1 cellular context compared by ENCODE assay signal in the genomic region with DNA sequence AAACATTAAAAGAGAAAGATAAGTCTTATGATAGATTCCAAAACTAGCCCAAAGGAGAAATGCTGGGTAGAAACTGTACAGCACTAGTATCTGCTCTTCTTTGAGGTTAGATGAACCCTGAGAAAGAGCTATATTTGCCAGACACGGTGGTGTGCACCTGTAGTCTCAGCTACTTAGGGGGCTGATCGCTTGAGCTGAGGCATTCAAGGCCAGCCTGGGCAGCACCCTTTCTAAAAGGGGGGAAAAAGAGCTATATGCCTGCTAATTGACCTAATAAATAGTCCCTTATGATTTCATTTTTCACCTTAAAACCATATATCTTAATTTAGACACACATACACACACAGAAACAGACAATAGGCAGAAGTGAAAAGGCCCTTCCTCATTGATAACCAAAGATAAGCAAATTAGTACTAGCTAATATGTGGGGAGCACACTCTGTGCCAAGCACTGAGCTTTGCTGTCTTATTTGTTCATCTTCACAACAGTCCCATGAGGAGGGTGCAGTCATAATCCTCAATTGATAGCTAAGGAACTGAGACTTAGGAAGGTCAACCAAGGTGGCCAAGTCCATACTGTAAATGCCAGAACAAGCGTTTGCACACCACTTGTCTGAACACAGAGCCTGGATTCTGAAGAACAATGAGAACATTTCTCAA.
TF ChIP-seq lines count a peak whose summit lies in the region.

No MANE protein-coding gene starts in this region.

TF ChIP-seq in endothelial cell of umbilical vein, 7 proteins besides CTCF, POLR2A, EP300 and RAD21 (continued from another document):
- TF ChIP-seq, protein P1, sequence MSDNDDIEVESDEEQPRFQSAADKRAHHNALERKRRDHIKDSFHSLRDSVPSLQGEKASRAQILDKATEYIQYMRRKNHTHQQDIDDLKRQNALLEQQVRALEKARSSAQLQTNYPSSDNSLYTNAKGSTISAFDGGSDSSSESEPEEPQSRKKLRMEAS (IDR thresholded peaks at IDR 0.05; ENCODE audit: insufficient read depth, insufficient read length), result no peak
- TF ChIP-seq FOS (IDR thresholded peaks at IDR 0.05; ENCODE audit: borderline replicate concordance, insufficient read depth, low read length) (no peak), POLR2AphosphoS5 (IDR thresholded peaks at IDR 0.05; ENCODE audit: insufficient read depth, low read depth, low read length) (no peak)
